In genomic region chr22:30404307-30404706, GRCh38 we compare ENCODE assay signal across 19 cellular contexts.
"Had no signal": no experiment of that assay in that cellular context is flagged by ENCODE, and none has a peak within 500 bp of the region (broad histone marks: within the 10 kb centered on the region; RNA-seq: fewer than 3 reads in every experiment).

No MANE protein-coding gene starts in this region.

- H3K9me3 ChIP-seq: esophagus muscularis mucosa, gastroesophageal sphincter, left lung, lower lobe of right lung, sigmoid colon, stomach had no signal

- DNase-seq: effector memory CD8-positive, alpha-beta T cell; glutamatergic neuron; islet precursor cell; left lung; lower lobe of right lung; sigmoid colon; stimulated activated CD4-positive, alpha-beta T cell treated with anti-CD3 and anti-CD28 coated beads, Interleukin-12 subunit alpha, Interleukin-12 subunit beta, amount 100 ng/mL, for 4 hours; stimulated activated naive CD4-positive, alpha-beta T cell; stomach; substantia nigra; trophoblast cell had no signal

- H3K27ac Mint-ChIP-seq: dendritic cell treated with granulocyte-macrophage colony-stimulating factor and Interleukin-4, amounts not matched to agents 40 ng/mL and 50 ng/mL, for 4 days; memory B cell; mesothelial cell of epicardium; nephron had no signal

- H3K36me3 ChIP-seq: left lung had no signal

- H3K27me3 ChIP-seq: esophagus muscularis mucosa, gastroesophageal sphincter, sigmoid colon, stomach had no signal

- ATAC-seq: effector memory CD8-positive, alpha-beta T cell; gastroesophageal sphincter; left lung; lower lobe of right lung had no signal

- H3K27ac ChIP-seq: epithelial cell of prostate, esophagus muscularis mucosa, gastroesophageal sphincter, left lung, lower lobe of right lung, sigmoid colon, skin epidermis, stomach had no signal

- H3K4me3 Mint-ChIP-seq: dendritic cell treated with granulocyte-macrophage colony-stimulating factor and Interleukin-4, amounts not matched to agents 40 ng/mL and 50 ng/mL, for 4 days; effector memory CD8-positive, alpha-beta T cell; memory B cell; mesothelial cell of epicardium; nephron had no signal

- H3K36me3 Mint-ChIP-seq: mesothelial cell of epicardium had no signal

- H3K4me1 Mint-ChIP-seq: memory B cell had no signal

- H3K4me1 ChIP-seq: left lung, lower lobe of right lung had no signal

- H3K9me3 Mint-ChIP-seq: dendritic cell treated with granulocyte-macrophage colony-stimulating factor and Interleukin-4, amounts not matched to agents 40 ng/mL and 50 ng/mL, for 4 days; effector memory CD8-positive, alpha-beta T cell; memory B cell; mesothelial cell of epicardium; nephron had no signal

- H3K27me3 Mint-ChIP-seq: memory B cell had no signal

- H3K4me3 ChIP-seq: esophagus muscularis mucosa, gastroesophageal sphincter, left lung, lower lobe of right lung, sigmoid colon, skin epidermis, stomach had no signal
